19 cellular contexts compared by ENCODE assay signal in the genomic region with DNA sequence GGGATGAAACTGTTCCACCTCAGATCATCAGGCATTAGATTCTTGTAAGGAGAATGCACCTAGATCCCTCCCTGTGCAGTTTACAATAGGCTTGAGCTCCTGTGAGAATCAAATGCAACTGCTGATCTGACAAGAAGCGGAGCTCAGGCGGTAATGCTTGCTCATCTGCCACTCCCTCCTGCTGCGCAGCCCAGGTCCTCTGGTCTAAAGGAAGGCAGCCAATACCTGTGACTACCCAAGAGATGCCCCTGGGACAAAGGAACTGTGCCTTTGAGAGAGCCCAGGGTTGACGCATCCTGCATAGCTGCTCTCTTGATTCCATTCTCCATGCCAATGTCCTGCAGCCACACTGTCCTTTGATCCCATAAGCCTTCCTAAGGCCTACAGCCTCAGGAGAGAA.
"Had no signal": no experiment of that assay in that cellular context is flagged by ENCODE, and none has a peak within 500 bp of the region (broad histone marks: within the 10 kb centered on the region; RNA-seq: fewer than 3 reads in every experiment).

No MANE protein-coding gene starts in this region.

- H3K9me3 ChIP-seq: gastrocnemius medialis, left lung, neutrophil, testis, tibial artery, uterus had no signal

- H3K4me1 ChIP-seq: gastrocnemius medialis, parathyroid adenoma, testis, tibial artery, uterus had no signal

- H3K36me3 ChIP-seq: gastrocnemius medialis, left lung, neutrophil, tibial artery, uterus had no signal

- H3K27me3 ChIP-seq: gastrocnemius medialis, left lung, neutrophil, testis, uterus had no signal

- DNase-seq: effector memory CD4-positive, alpha-beta T cell; gastrocnemius medialis; kidney; left lung; mesenchymal stem cell; midbrain; naive thymus-derived CD4-positive, alpha-beta T cell; stimulated activated CD4-positive, alpha-beta T cell treated with anti-CD3 and anti-CD28 coated beads, Interleukin-2, amount 100 ng/mL, for 24 hours; stimulated activated CD4-positive, alpha-beta T cell treated with anti-CD3 and anti-CD28 coated beads, Interleukin-4, amount 100 ng/mL, for 24 hours; stimulated activated naive CD4-positive, alpha-beta T cell treated with Interleukin-2 at 50 U/mL for 16 hours; substantia nigra; testis; tibial artery; uterus had no signal

- ATAC-seq: gastrocnemius medialis; left lung; naive thymus-derived CD4-positive, alpha-beta T cell; sciatic nerve; stimulated activated effector memory CD8-positive, alpha-beta T cell treated with anti-CD3 and anti-CD28 coated beads, Interleukin-12 subunit alpha, Interleukin-12 subunit beta, amount 100 ng/mL, for 72 hours had no signal

- FAIRE-seq: kidney had no signal

- H3K4me3 ChIP-seq: coronary artery, gastrocnemius medialis, left lung, testis, tibial artery, uterus had no signal

- H3K27ac ChIP-seq: coronary artery, gastrocnemius medialis, left lung, neutrophil, parathyroid adenoma, testis, tibial artery, uterus had no signal
